In the genomic region with DNA sequence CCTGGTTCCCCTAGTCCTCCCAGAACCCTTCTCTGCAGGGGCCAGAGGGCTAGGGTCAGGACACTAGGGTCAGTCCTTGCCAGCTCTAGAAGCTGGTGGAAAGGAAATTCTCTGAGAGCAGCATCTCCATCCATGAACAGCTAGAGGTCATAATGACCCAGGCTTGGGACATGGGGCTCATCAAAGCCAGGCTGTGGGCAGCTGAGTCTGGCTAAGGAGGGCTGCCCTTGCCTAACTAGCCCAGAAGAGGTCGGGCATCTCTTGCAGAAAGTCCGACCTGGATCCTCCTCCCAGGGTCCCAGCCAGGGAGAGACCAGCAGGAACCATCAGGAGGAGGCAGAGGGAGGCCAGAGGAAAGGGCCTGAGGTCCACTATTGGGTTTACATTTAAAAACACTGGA, we compare ENCODE assay signal across 25 cellular contexts. TPM values are rescaled to one million over a fixed set of nuclear protein-coding genes. Genes with fewer than 3 reads are reported as not detected.
"Had no signal": no experiment of that assay in that cellular context is flagged by ENCODE, and none has a peak within 500 bp of the region (broad histone marks: within the 10 kb centered on the region; RNA-seq: fewer than 3 reads in every experiment).

No MANE protein-coding gene starts in this region.

- H3K27me3 ChIP-seq: vagina had no signal

- H3K4me3 ChIP-seq: heart right ventricle, thoracic aorta, vagina had no signal

- H3K9me3 ChIP-seq: heart right ventricle, thoracic aorta, vagina had no signal

- H3K36me3 ChIP-seq: heart right ventricle, thoracic aorta, vagina had no signal

- H3K27ac Mint-ChIP-seq: activated B cell treated with CpG ODN at 0.5 μM for 24 hours; activated naive CD8-positive, alpha-beta T cell treated with anti-CD3 and anti-CD28 coated beads for 36 hours; activated T-helper 2 cell treated with anti-CD3 and anti-CD28 coated beads, Interferon-gamma antibody, Interleukin-2, Interleukin-4, amounts not matched to agents 10 μg/mL and 5 μg/mL and 100 μg/mL, durations not matched to agents 14 hours and 24 hours and 36 hours; nephron; type B pancreatic cell had no signal

- H3K9me3 Mint-ChIP-seq: activated B cell treated with CpG ODN at 0.5 μM for 24 hours; activated naive CD8-positive, alpha-beta T cell treated with anti-CD3 and anti-CD28 coated beads for 36 hours; activated T-cell treated with anti-CD3 and anti-CD28 coated beads, Interleukin-2, amount 50 U/mL, for 4 hours; activated T-helper 2 cell treated with anti-CD3 and anti-CD28 coated beads, Interferon-gamma antibody, Interleukin-2, Interleukin-4, amounts not matched to agents 10 μg/mL and 5 μg/mL and 100 μg/mL, durations not matched to agents 14 hours and 24 hours and 36 hours; nephron; type B pancreatic cell had no signal

- H3K4me1 Mint-ChIP-seq: nephron had no signal

- H3K27ac ChIP-seq: heart right ventricle, thoracic aorta, vagina had no signal

- ATAC-seq: heart right ventricle, left ventricle myocardium superior had no signal

- DNase-seq: activated B cell treated with CpG ODN at 0.5 μM for 24 hours; activated CD4-positive, alpha-beta T cell treated with anti-CD3 and anti-CD28 coated beads for 4 hours; activated CD4-positive, alpha-beta T cell treated with anti-CD3 and anti-CD28 coated beads, Interleukin-2, amount 50 U/mL, for 48 hours; activated CD8-positive, alpha-beta memory T cell treated with anti-CD3 and anti-CD28 coated beads, Interleukin-2, amount 50 U/mL, for 48 hours; activated naive CD4-positive, alpha-beta T cell treated with Interleukin-2 at 50 U/mL for 16 hours; activated naive CD8-positive, alpha-beta T cell treated with anti-CD3 and anti-CD28 coated beads for 36 hours; activated T-cell treated with anti-CD3 and anti-CD28 coated beads, Interleukin-2, amount 50 U/mL, for 4 hours; central memory CD4-positive, alpha-beta T cell; effector CD8-positive, alpha-beta T cell; heart right ventricle; left ventricle myocardium superior; mammary epithelial cell; stimulated activated CD4-positive, alpha-beta T cell treated with anti-CD3 and anti-CD28 coated beads, Interleukin-4, amount 100 ng/mL, for 1 hour; stimulated activated naive CD4-positive, alpha-beta T cell treated with Interleukin-2 at 50 U/mL for 16 hours had no signal

- H3K36me3 Mint-ChIP-seq: activated naive CD8-positive, alpha-beta T cell treated with anti-CD3 and anti-CD28 coated beads for 36 hours; type B pancreatic cell had no signal

- H3K4me3 Mint-ChIP-seq: activated B cell treated with CpG ODN at 0.5 μM for 24 hours; activated naive CD8-positive, alpha-beta T cell treated with anti-CD3 and anti-CD28 coated beads for 36 hours; activated T-cell treated with anti-CD3 and anti-CD28 coated beads, Interleukin-2, amount 50 U/mL, for 4 hours; nephron; type B pancreatic cell had no signal

RNA-seq across cellular contexts. Expression of a gene that starts 4.3 kb away (rescaled TPM):
- total RNA-seq: activated B cell treated with CpG ODN at 0.5 μM for 24 hours; activated CD8-positive, alpha-beta memory T cell treated with anti-CD3 and anti-CD28 coated beads for 36 hours; activated naive CD8-positive, alpha-beta T cell treated with anti-CD3 and anti-CD28 coated beads for 36 hours; activated T-cell treated with anti-CD3 and anti-CD28 coated beads, Interleukin-2, amount 50 U/mL, for 4 hours; activated T-helper 2 cell treated with anti-CD3 and anti-CD28 coated beads, Interferon-gamma antibody, Interleukin-2, Interleukin-4, amounts not matched to agents 10 μg/mL and 5 μg/mL and 100 μg/mL, durations not matched to agents 14 hours and 24 hours and 36 hours; astrocyte; dermis blood vessel endothelial cell; fibroblast of lung; mammary epithelial cell; vagina had no signal
- polyA plus RNA-seq: mammary epithelial cell had no signal

RNA-seq across cellular contexts. Expression of a gene that starts 38.0 kb away (rescaled TPM):
- total RNA-seq: activated B cell treated with CpG ODN at 0.5 μM for 24 hours; activated CD8-positive, alpha-beta memory T cell treated with anti-CD3 and anti-CD28 coated beads for 36 hours; activated naive CD8-positive, alpha-beta T cell treated with anti-CD3 and anti-CD28 coated beads for 36 hours; activated T-helper 2 cell treated with anti-CD3 and anti-CD28 coated beads, Interferon-gamma antibody, Interleukin-2, Interleukin-4, amounts not matched to agents 10 μg/mL and 5 μg/mL and 100 μg/mL, durations not matched to agents 14 hours and 24 hours and 36 hours; astrocyte; fibroblast of lung; heart right ventricle; left ventricle myocardium superior; mammary epithelial cell; mononuclear cell; myocyte; thoracic aorta; vagina had no signal
- polyA plus RNA-seq: fibroblast of lung, heart right ventricle, mammary epithelial cell had no signal

RNA-seq across cellular contexts. Expression of a gene that starts 52.2 kb away (rescaled TPM):
- polyA plus RNA-seq: mammary epithelial cell had no signal
